In the genomic region with DNA sequence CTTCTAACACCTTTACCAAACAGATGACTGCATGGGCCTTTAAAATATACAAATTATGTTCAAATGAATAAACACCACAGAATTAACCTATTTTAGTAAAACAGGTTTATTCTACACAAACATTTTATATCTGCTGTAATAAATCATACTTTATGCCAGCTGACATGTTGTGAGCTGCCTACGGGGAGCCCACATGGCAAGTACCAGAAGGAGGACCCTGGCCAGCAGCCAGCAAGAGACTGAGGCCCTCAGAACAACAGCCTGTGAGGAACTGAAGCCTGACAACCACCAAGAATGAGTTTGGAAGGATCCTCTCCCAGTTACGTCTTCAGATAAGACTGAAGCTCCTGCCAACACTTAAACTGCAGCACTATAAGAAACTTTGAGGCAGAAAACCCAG, we compare ENCODE assay signal across 10 cellular contexts.
DNase-seq lines count a peak whose midpoint lies in the region; ATAC-seq, FAIRE-seq and TF ChIP-seq lines count a peak whose summit lies in the region.
"Had no signal": no experiment of that assay in that cellular context is flagged by ENCODE, and none has a peak within 500 bp of the region (broad histone marks: within the 10 kb centered on the region; RNA-seq: fewer than 3 reads in every experiment).

No MANE protein-coding gene starts in this region.

- H3K9me3 ChIP-seq in right lobe of liver: no peaks in the 10 kb centered on the region
- H3K9me3 ChIP-seq in HepG2 (ENCODE audit: low read length): no peaks in the 10 kb centered on the region
- no peaks in the 10 kb centered on the region for H3K9me3 ChIP-seq in astrocyte (ENCODE audit: insufficient read depth, low read depth, low read length)

- FAIRE-seq in HepG2 (lab: Jason Lieb, UNC) (no peak), astrocyte (lab: Jason Lieb, UNC) (no peak)

- H3K9me3 Mint-ChIP-seq in astrocyte (ENCODE audit: unreplicated experiment) (peaks cover 5% of the 10 kb centered on the region), immature natural killer cell (peaks cover 3 to 18% (median 7%) of the 10 kb centered on the region in 6 donors)

- H3K79me2 ChIP-seq in HepG2 (ENCODE audit: insufficient read depth, low read length): no peaks in the 10 kb centered on the region
- no peaks in the 10 kb centered on the region for H3K79me2 ChIP-seq in astrocyte (ENCODE audit: insufficient read depth, low read length)

- ATAC-seq in right lobe of liver: peak in 1 of 4 donors; percentile 40
- no peak for ATAC-seq in HepG2
- ATAC-seq in left colon: no peak
- ATAC-seq in GM18909 (IDR thresholded peaks at IDR 0.05; ENCODE audit: poor library complexity, unreplicated experiment): no peak
- no peak for ATAC-seq in GM18907 (IDR thresholded peaks at IDR 0.05; ENCODE audit: unreplicated experiment)

- H3K27me3 Mint-ChIP-seq in astrocyte (ENCODE audit: low read depth, unreplicated experiment) (no peaks in the 10 kb centered on the region), immature natural killer cell (ENCODE audit: low read depth in 3 of 3) (no peaks in the 10 kb centered on the region)

- H3K4me1 Mint-ChIP-seq in astrocyte (ENCODE audit: low read depth, unreplicated experiment) (peaks cover 48% of the 10 kb centered on the region), immature natural killer cell (no peaks in the 10 kb centered on the region)

- no peaks in the 10 kb centered on the region for H3K27me3 ChIP-seq in right lobe of liver
- no peaks in the 10 kb centered on the region for H3K27me3 ChIP-seq in HepG2 (ENCODE audit: control insufficient read depth in 1 of 2, insufficient read depth in 2 of 2, low read length in 2 of 2)
- no peaks in the 10 kb centered on the region for H3K27me3 ChIP-seq in astrocyte (ENCODE audit: insufficient read depth, low read length)

- H2AFZ ChIP-seq in HepG2 (ENCODE audit: low read length) (no peak overlapping the region), astrocyte (ENCODE audit: low read depth, low read length) (no peak overlapping the region)

- WGBS in right lobe of liver (ENCODE audit: insufficient coverage, low coverage, low lambda C conversion rate, missing lambda C conversion rate): 18% methylated on average over 2 of the region's 2 CpGs
- WGBS in HepG2 (ENCODE audit: low lambda C conversion rate): 12% methylated on average over 2 of the region's 2 CpGs

- BruUV-seq in HepG2 (replicated peaks; lab: Mats Ljungman, UMichigan): no TSS peak

- CTCF ChIA-PET in HepG2 (lab: Yijun Ruan, JAX; ENCODE audit: low intra/inter-chr PET ratio, low total read pairs): no interaction called here

- H3K27ac ChIP-seq in right lobe of liver (no peak overlapping the region), HepG2 (ENCODE audit: extremely low read length, insufficient read depth, low read length) (no peak overlapping the region), astrocyte (ENCODE audit: low read depth, low read length) (no peak overlapping the region)

- TF ChIP-seq CTCF in right lobe of liver (IDR thresholded peaks at IDR 0.05) (no peak), HepG2 (CRISPR knock-in tag; IDR thresholded peaks at IDR 0.05) (no peak), astrocyte (IDR thresholded peaks at IDR 0.05; ENCODE audit: insufficient read depth, low read depth, low read length) (no peak)

- intact Hi-C loops in right lobe of liver (cut with DNase I): no loop called here
- intact Hi-C loops in HepG2 (cut with micrococcal nuclease; ENCODE audit: unreplicated experiment): no loop called here
- intact Hi-C loops in left colon (cut with DNase I, micrococcal nuclease): no loop called here

- in situ Hi-C loops in HepG2 (cut with HindIII; ENCODE audit: extremely low pct_ligation_motif_present, low pct_unique_long_range_greater_than_20kb): no loop called here

- H3K36me3 Mint-ChIP-seq in astrocyte (ENCODE audit: low read depth, unreplicated experiment) (no peaks in the 10 kb centered on the region), immature natural killer cell (no peaks in the 10 kb centered on the region)

- TF ChIP-seq POLR2A in right lobe of liver (IDR thresholded peaks at IDR 0.05) (no peak), HepG2 (IDR thresholded peaks at IDR 0.05; ENCODE audit: insufficient read depth in 1 of 2, low read depth in 2 of 2, low read length in 2 of 2) (no peak)

- TF ChIP-seq RAD21 in HepG2 (CRISPR knock-in tag; IDR thresholded peaks at IDR 0.05): no peak

- DNase-seq in right lobe of liver: peak in 2 of 3 donors; percentile 33 to 45
- DNase-seq in HepG2 (ENCODE audit: low spot score): no peak
- peak; percentile 41 for DNase-seq in astrocyte (ENCODE audit: low read depth)
- DNase-seq in left colon: peak; percentile 26 to 53
- DNase-seq in immature natural killer cell: no peak
- no peak for DNase-seq in NAMALWA (ENCODE audit: low spot score)
- DNase-seq: activated CD8-positive, alpha-beta memory T cell treated with anti-CD3 and anti-CD28 coated beads, Interleukin-2, amount 50 U/mL, for 4 hours; SHP77 treated with DMSO at 0.1 percent for 48 hours had no signal

- H3K36me3 ChIP-seq in right lobe of liver (no peaks in the 10 kb centered on the region), HepG2 (replicated peaks in 1 of 2; ENCODE audit: control insufficient read depth in 1 of 2, insufficient read depth in 2 of 2, low read length in 2 of 2) (no peaks in the 10 kb centered on the region), astrocyte (ENCODE audit: insufficient read depth, low read length) (no peaks in the 10 kb centered on the region)

- H3K4me1 ChIP-seq in right lobe of liver (no peaks in the 10 kb centered on the region), HepG2 (ENCODE audit: insufficient read depth, low read length) (no peaks in the 10 kb centered on the region), astrocyte (ENCODE audit: insufficient read depth, low read length) (peaks cover 13% of the 10 kb centered on the region)

- no peak overlapping the region for H3K4me2 ChIP-seq in HepG2 (ENCODE audit: low read depth, low read length)
- no peak overlapping the region for H3K4me2 ChIP-seq in astrocyte (ENCODE audit: low read length)

- POLR2A ChIA-PET in HepG2 (lab: Yijun Ruan, JAX): no interaction called here

- H3K4me3 Mint-ChIP-seq in astrocyte (ENCODE audit: unreplicated experiment): no peak overlapping the region
- no peak overlapping the region for H3K4me3 Mint-ChIP-seq in immature natural killer cell

- H3K9ac ChIP-seq in HepG2 (ENCODE audit: insufficient read depth, low read depth, low read length) (no peak overlapping the region), astrocyte (ENCODE audit: low read length) (no peak overlapping the region)

- H3K4me3 ChIP-seq in right lobe of liver: no peak overlapping the region
- no peak overlapping the region for H3K4me3 ChIP-seq in HepG2 (replicated peaks in 1 of 3; ENCODE audit: insufficient read depth in 1 of 3, low read depth in 2 of 3, low read length in 3 of 3)
- no peak overlapping the region for H3K4me3 ChIP-seq in astrocyte (ENCODE audit: insufficient read depth, low read depth, low read length)

- H3K27ac Mint-ChIP-seq in astrocyte (ENCODE audit: unreplicated experiment): peak overlapping the region; percentile 29
- no peak overlapping the region for H3K27ac Mint-ChIP-seq in immature natural killer cell

- H4K20me1 ChIP-seq in HepG2 (ENCODE audit: insufficient read depth, low read length) (no peaks in the 10 kb centered on the region), astrocyte (ENCODE audit: insufficient read depth, low read length) (no peaks in the 10 kb centered on the region)

- TF ChIP-seq EP300 in HepG2 (IDR thresholded peaks at IDR 0.05; ENCODE audit: low read depth in 2 of 2, low read length in 2 of 2) (no peak), HepG2 (CRISPR knock-in tag; IDR thresholded peaks at IDR 0.05; ENCODE audit: borderline replicate concordance) (no peak)

TF ChIP-seq in HepG2, 621 proteins besides CTCF, POLR2A, EP300 and RAD21 (continues in another document):
- TF ChIP-seq JDP2 (CRISPR knock-in tag; IDR thresholded peaks at IDR 0.05; ENCODE audit: borderline replicate concordance): no peak
- TF ChIP-seq CEBPB (IDR thresholded peaks at IDR 0.05; ENCODE audit: borderline replicate concordance, low read depth, low read length): no peak
- TF ChIP-seq SP5 (CRISPR knock-in tag; IDR thresholded peaks at IDR 0.05; ENCODE audit: borderline replicate concordance, low read depth): no peak
- no peak for TF ChIP-seq CENPX (CRISPR knock-in tag; IDR thresholded peaks at IDR 0.05)
- TF ChIP-seq ATF2 (CRISPR knock-in tag; IDR thresholded peaks at IDR 0.05): no peak
- TF ChIP-seq FOXA3 (CRISPR knock-in tag; IDR thresholded peaks at IDR 0.05): no peak
- no peak for TF ChIP-seq NR0B2 (CRISPR knock-in tag; IDR thresholded peaks at IDR 0.05)
- no peak for TF ChIP-seq ZNF275 (CRISPR knock-in tag; IDR thresholded peaks at IDR 0.05; ENCODE audit: borderline replicate concordance)
- TF ChIP-seq CREBL2 (CRISPR knock-in tag; IDR thresholded peaks at IDR 0.05; ENCODE audit: borderline replicate concordance): no peak
- no peak for TF ChIP-seq ZNF552 (CRISPR knock-in tag; IDR thresholded peaks at IDR 0.05; ENCODE audit: borderline replicate concordance)

Comparison
In these comparisons a context has a peak if more than half of its experiments do, and no peak if none do; other contexts are left out.
1. DNase-seq: peak in right lobe of liver (2 of 3), astrocyte (single experiment) and left colon (2 of 2); none in HepG2 (single experiment), immature natural killer cell (0 of 3) and NAMALWA (single experiment).